Comparison of ENCODE assay signal across 17 cellular contexts in the genomic region with DNA sequence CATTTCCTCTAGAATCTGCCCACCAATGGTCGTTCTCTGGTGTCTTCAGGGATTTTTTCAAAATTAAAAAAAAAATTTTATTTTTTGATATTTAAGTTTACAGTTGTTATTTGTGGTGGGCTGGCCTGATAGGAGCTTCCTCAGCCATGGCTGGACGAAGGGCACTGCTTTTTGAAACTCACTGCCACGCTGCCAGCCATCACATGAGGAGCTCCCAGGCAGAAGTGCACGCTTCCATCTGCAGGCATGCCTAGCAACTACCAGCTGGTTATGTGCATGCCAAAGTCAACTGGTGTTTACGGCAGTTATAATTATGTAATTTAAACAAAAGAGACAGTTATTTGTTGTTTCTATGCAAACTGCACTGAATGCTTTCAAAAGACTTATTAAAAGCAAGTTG.
"Had no signal": no experiment of that assay in that cellular context is flagged by ENCODE, and none has a peak within 500 bp of the region (broad histone marks: within the 10 kb centered on the region; RNA-seq: fewer than 3 reads in every experiment).

No MANE protein-coding gene starts in this region.

- H3K9me3 Mint-ChIP-seq: T-helper 1 cell treated with Interleukin-12 subunit alpha and Interleukin-12 subunit beta and Interleukin-4 antibody, amounts not matched to agents 30 μg/mL and 1 μg/mL, for 36 hours had no signal

- ATAC-seq: gastroesophageal sphincter, heart left ventricle, psoas muscle, right cardiac atrium had no signal

- DNase-seq: activated CD4-positive, alpha-beta T cell treated with anti-CD3 and anti-CD28 coated beads for 1 hour; activated gamma-delta T cell treated with Interleukin-2 at 50 U/mL for 16 hours; cerebellar nuclear complex; effector CD4-positive, alpha-beta T cell; heart left ventricle; kidney glomerular epithelial cell; left ventricle myocardium inferior; mammary epithelial cell; ovary; psoas muscle; right cardiac atrium; stimulated activated CD4-positive, alpha-beta T cell treated with anti-CD3 and anti-CD28 coated beads, Interleukin-2, amount 100 ng/mL, for 24 hours; stomach; trophoblast cell; WERI-Rb-1 had no signal
